9 cellular contexts compared by ENCODE assay signal in genomic region chr2:233210843-233211600, GRCh38. TPM values are rescaled to one million over a fixed set of nuclear protein-coding genes. Genes with fewer than 3 reads are reported as not detected.
A peak's percentile ranks its signal among the peaks of the same experiment; 100 is the strongest.
DNase-seq lines count a peak whose midpoint lies in the region; ATAC-seq and TF ChIP-seq lines count a peak whose summit lies in the region.
"Had no signal": no experiment of that assay in that cellular context is flagged by ENCODE, and none has a peak within 500 bp of the region (broad histone marks: within the 10 kb centered on the region; RNA-seq: fewer than 3 reads in every experiment).

No MANE protein-coding gene starts in this region.

- WGBS in gastroesophageal sphincter (ENCODE audit: low coverage in 1 of 2), 2 donors, result 20 to 48% methylated on average over 4 to 17 of the region's 18 CpGs

- H3K27me3 ChIP-seq in gastroesophageal sphincter, result no peaks in the 10 kb centered on the region

- ATAC-seq in SK-N-SH treated with all-trans-retinoic acid at 6 μM for 48 hours (peak; percentile 91), gastroesophageal sphincter (peak; percentile 65), GM21723 (IDR thresholded peaks at IDR 0.05; ENCODE audit: unreplicated experiment) (no peak), HG02938 (IDR thresholded peaks at IDR 0.05; ENCODE audit: unreplicated experiment) (no peak)

- no peaks in the 10 kb centered on the region for H3K36me3 ChIP-seq in gastroesophageal sphincter

- H3K4me1 ChIP-seq in gastroesophageal sphincter, result peaks cover 0 to 36% (median 19%) of the 10 kb centered on the region in 3 donors

- TF ChIP-seq POLR2A in gastroesophageal sphincter (IDR thresholded peaks at IDR 0.05), result no peak

- no peak for TF ChIP-seq EP300 in gastroesophageal sphincter (IDR thresholded peaks at IDR 0.05)

- peak; percentile 77 for DNase-seq in DMS79 treated with DMSO at 0.1 percent for 48 hours (lab: John Stamatoyannopoulos, UW)
- DNase-seq in pulmonary artery endothelial cell (ENCODE audit: low read depth, low spot score), result peak; percentile 40
- DNase-seq in NCI-H69 (lab: John Stamatoyannopoulos, UW), result no peak
- no peak for DNase-seq in SIG-M5 (lab: John Stamatoyannopoulos, UW)
- DNase-seq: NCI-H2107 had no signal

- H3K4me3 ChIP-seq in gastroesophageal sphincter, result peak overlapping the region; percentile 13 to 35

- no peaks in the 10 kb centered on the region for H3K9me3 ChIP-seq in gastroesophageal sphincter

- no peak for TF ChIP-seq CTCF in gastroesophageal sphincter (IDR thresholded peaks at IDR 0.05)

- peak overlapping the region in 3 of 4 donors; percentile 42 to 73 (median 66) for H3K27ac ChIP-seq in gastroesophageal sphincter

TF ChIP-seq in SK-N-SH treated with all-trans-retinoic acid at 6 μM for 48 hours, 23 proteins besides CTCF, POLR2A, EP300 and RAD21:
- TF ChIP-seq ESRRG (CRISPR knock-in tag; IDR thresholded peaks at IDR 0.05) (no peak), SNAI2 (CRISPR knock-in tag; IDR thresholded peaks at IDR 0.05) (no peak), PPARA (CRISPR knock-in tag; IDR thresholded peaks at IDR 0.05; ENCODE audit: borderline replicate concordance) (no peak), ZNF8 (CRISPR knock-in tag; IDR thresholded peaks at IDR 0.05) (no peak), OSR1 (CRISPR knock-in tag; IDR thresholded peaks at IDR 0.05) (no peak), GLIS3 (CRISPR knock-in tag; IDR thresholded peaks at IDR 0.05) (no peak), ZFP30 (CRISPR knock-in tag; IDR thresholded peaks at IDR 0.05) (no peak), RARB (CRISPR knock-in tag; IDR thresholded peaks at IDR 0.05) (no peak), ZNF565 (CRISPR knock-in tag; conservative IDR thresholded peaks at IDR 0.05; ENCODE audit: low read depth) (no peak), ZNF70 (CRISPR knock-in tag; IDR thresholded peaks at IDR 0.05) (no peak)
- TF ChIP-seq, protein P1, sequence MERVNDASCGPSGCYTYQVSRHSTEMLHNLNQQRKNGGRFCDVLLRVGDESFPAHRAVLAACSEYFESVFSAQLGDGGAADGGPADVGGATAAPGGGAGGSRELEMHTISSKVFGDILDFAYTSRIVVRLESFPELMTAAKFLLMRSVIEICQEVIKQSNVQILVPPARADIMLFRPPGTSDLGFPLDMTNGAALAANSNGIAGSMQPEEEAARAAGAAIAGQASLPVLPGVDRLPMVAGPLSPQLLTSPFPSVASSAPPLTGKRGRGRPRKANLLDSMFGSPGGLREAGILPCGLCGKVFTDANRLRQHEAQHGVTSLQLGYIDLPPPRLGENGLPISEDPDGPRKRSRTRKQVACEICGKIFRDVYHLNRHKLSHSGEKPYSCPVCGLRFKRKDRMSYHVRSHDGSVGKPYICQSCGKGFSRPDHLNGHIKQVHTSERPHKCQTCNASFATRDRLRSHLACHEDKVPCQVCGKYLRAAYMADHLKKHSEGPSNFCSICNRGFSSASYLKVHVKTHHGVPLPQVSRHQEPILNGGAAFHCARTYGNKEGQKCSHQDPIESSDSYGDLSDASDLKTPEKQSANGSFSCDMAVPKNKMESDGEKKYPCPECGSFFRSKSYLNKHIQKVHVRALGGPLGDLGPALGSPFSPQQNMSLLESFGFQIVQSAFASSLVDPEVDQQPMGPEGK (CRISPR knock-in tag; IDR thresholded peaks at IDR 0.05; ENCODE audit: borderline replicate concordance), result no peak

RNA-seq across cellular contexts. Expression of gene ATG16L1, which starts 40.5 kb away (rescaled TPM):
- total RNA-seq in gastroesophageal sphincter (10 to 100 TPM; 24.0 to 46.1 (median 33.8) TPM), pulmonary artery endothelial cell (48.3 and 51.5 TPM in 2 replicates)

Comparison
In these comparisons a context has a peak if more than half of its experiments do, and no peak if none do; other contexts are left out.
1. DNase-seq: peak in DMS79 treated with DMSO at 0.1 percent for 48 hours (single experiment) and pulmonary artery endothelial cell (single experiment); none in NCI-H69 (single experiment) and SIG-M5 (single experiment).
2. ATAC-seq: peak in SK-N-SH treated with all-trans-retinoic acid at 6 μM for 48 hours (single experiment) and gastroesophageal sphincter (single experiment); none in GM21723 (single experiment) and HG02938 (single experiment).